15 cellular contexts compared by ENCODE assay signal in the genomic region with DNA sequence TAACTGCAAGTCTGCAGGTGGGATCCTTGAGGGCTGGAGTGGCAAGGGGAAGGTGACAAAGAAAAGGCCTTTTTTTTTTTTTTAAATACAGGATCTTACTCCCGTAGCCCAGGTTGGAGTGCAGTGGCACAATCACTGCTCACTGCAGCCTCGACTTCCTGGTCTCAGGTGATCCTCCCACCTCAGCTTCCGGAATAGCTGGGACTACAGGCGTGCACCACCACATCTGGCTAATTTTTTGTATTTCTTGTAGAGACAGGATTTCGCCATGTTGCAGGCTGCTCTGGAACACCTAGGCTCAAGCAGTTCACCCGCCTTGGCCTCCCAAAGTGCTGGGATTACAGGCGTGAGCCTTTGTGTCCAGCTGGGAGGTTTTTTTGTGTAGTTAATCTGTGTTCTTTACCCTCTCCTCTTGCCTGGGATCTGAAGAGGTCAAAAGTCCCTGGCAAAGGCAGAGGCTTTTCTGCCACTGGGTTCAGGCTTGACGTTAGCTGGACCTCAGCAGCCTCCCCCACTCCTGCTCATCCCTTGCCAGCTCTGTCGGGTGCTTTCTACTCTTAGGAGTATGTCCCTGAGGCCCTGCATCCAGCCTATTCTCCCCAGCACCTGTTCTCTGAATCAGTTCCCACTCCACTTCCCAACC. TPM values are rescaled to one million over a fixed set of nuclear protein-coding genes. Genes with fewer than 3 reads are reported as not detected.
DNase-seq lines count a peak whose midpoint lies in the region; ATAC-seq, FAIRE-seq and TF ChIP-seq lines count a peak whose summit lies in the region.
"Had no signal": no experiment of that assay in that cellular context is flagged by ENCODE, and none has a peak within 500 bp of the region (broad histone marks: within the 10 kb centered on the region; RNA-seq: fewer than 3 reads in every experiment).

No MANE protein-coding gene starts in this region.

- peak overlapping the region; percentile 69 to 99 (median 97) for H3K4me3 Mint-ChIP-seq in CD4-positive, alpha-beta memory T cell
- H3K4me3 Mint-ChIP-seq in naive thymus-derived CD4-positive, alpha-beta T cell, result peak overlapping the region; percentile 11 to 98 (median 94)
- no peak overlapping the region for H3K4me3 Mint-ChIP-seq in effector memory CD8-positive, alpha-beta T cell

- in situ Hi-C loops in GM12878 (cut with MboI), result no loop called here

- no peak for TF ChIP-seq CTCF in GM12878 (IDR thresholded peaks at IDR 0.05 in 2 of 3, conservative IDR thresholded peaks at IDR 0.05 in 1 of 3; ENCODE audit: control insufficient read depth in 2 of 3, extremely low read depth in 1 of 3, insufficient read depth in 1 of 3, low read depth in 3 of 3, low read length in 3 of 3)

- CTCF ChIA-PET in CD4-positive, alpha-beta memory T cell (lab: Charles Lee; ENCODE audit: partially characterized antibody), result interaction anchor here (0.8 to 10.0 kb wide), 7 partner anchors 10 to 211 kb away, joined by 3 to 106 read pairs (median 4); no protein-coding TSS in a partner anchor
- CTCF ChIA-PET in GM12878 (lab: Yijun Ruan, JAX), result interaction anchor here (0.7 to 6.7 kb wide), 4 partner anchors 30 to 75 kb away, joined by 3 to 67 read pairs (median 31); no protein-coding TSS in a partner anchor
- CTCF ChIA-PET in naive thymus-derived CD4-positive, alpha-beta T cell (lab: Charles Lee), result interaction anchor here (0.6 to 2.1 kb wide), 7 partner anchors 10 to 372 kb away, joined by 3 to 9 read pairs (median 4); no protein-coding TSS in a partner anchor

- peak overlapping the region; percentile 54 for H3K4me2 ChIP-seq in GM12878 (ENCODE audit: control insufficient read depth, insufficient read depth)

- intact Hi-C loops in CD4-positive, alpha-beta memory T cell (cut with micrococcal nuclease), result no loop called here
- intact Hi-C loops in GM12878 (cut with micrococcal nuclease; ENCODE audit: unreplicated experiment), result no loop called here
- intact Hi-C loops in naive thymus-derived CD4-positive, alpha-beta T cell (cut with micrococcal nuclease), result no loop called here

- no peaks in the 10 kb centered on the region for H3K27me3 ChIP-seq in CD4-positive, alpha-beta memory T cell (ENCODE audit: insufficient read depth, low read length)
- no peaks in the 10 kb centered on the region for H3K27me3 ChIP-seq in GM12878 (replicated peaks in 1 of 2; ENCODE audit: control insufficient read depth in 2 of 2, insufficient read depth in 2 of 2, low read length in 1 of 2)
- H3K27me3 ChIP-seq in naive thymus-derived CD4-positive, alpha-beta T cell (ENCODE audit: control insufficient read depth in 2 of 2, insufficient read depth in 2 of 2, low read length in 2 of 2), result no peaks in the 10 kb centered on the region
- H3K27me3 ChIP-seq: body of pancreas, suprapubic skin had no signal

- peak overlapping the region; percentile 86 to 96 (median 94) for H3K27ac Mint-ChIP-seq in CD4-positive, alpha-beta memory T cell
- peak overlapping the region; percentile 27 to 99 (median 95) for H3K27ac Mint-ChIP-seq in naive thymus-derived CD4-positive, alpha-beta T cell
- H3K27ac Mint-ChIP-seq in effector memory CD8-positive, alpha-beta T cell, result peak overlapping the region in 1 of 2 donors; percentile 79

- RAD21 ChIA-PET in GM12878 (lab: Charles Lee; ENCODE audit: unreplicated experiment), result interaction anchor here (1.0 to 8.3 kb wide), 8 partner anchors 8 to 137 kb away, joined by 3 to 80 read pairs (median 24); no protein-coding TSS in a partner anchor

- H3K4me1 ChIP-seq in CD4-positive, alpha-beta memory T cell (ENCODE audit: insufficient read depth, low read length), result peaks cover 80% of the 10 kb centered on the region
- H3K4me1 ChIP-seq in GM12878 (ENCODE audit: control insufficient read depth, insufficient read depth, low read length), result peaks cover 66% of the 10 kb centered on the region
- peaks cover 15 to 59% of the 10 kb centered on the region in 2 donors for H3K4me1 ChIP-seq in naive thymus-derived CD4-positive, alpha-beta T cell (ENCODE audit: control insufficient read depth in 2 of 2, insufficient read depth in 2 of 2, low read length in 2 of 2)

- POLR2A ChIA-PET in CD4-positive, alpha-beta memory T cell (lab: Charles Lee; ENCODE audit: partially characterized antibody), result interaction anchor here (0.6 to 11.9 kb wide), 9 partner anchors 13 to 145 kb away, joined by 3 to 324 read pairs (median 76); a partner anchor contains a TSS
- POLR2A ChIA-PET in GM12878 (lab: Charles Lee), result interaction anchor here (0.7 to 1.6 kb wide), 9 partner anchors 10 to 60 kb away, joined by 3 to 11 read pairs (median 5); no protein-coding TSS in a partner anchor
- POLR2A ChIA-PET in naive thymus-derived CD4-positive, alpha-beta T cell (lab: Charles Lee), result interaction anchor here (0.6 to 8.8 kb wide), 8 partner anchors 8 to 148 kb away, joined by 3 to 159 read pairs (median 4); no protein-coding TSS in a partner anchor

- ATAC-seq in GM12878, result no peak
- ATAC-seq in naive thymus-derived CD4-positive, alpha-beta T cell, result no peak
- ATAC-seq in GM21825 (IDR thresholded peaks at IDR 0.05; ENCODE audit: unreplicated experiment), result no peak
- no peak for ATAC-seq in GM18511 (IDR thresholded peaks at IDR 0.05; ENCODE audit: unreplicated experiment)
- no peak for ATAC-seq in effector memory CD8-positive, alpha-beta T cell (replicated peaks)
- ATAC-seq: body of pancreas had no signal

- 70% methylated on average over 9 of the region's 9 CpGs for WGBS in GM12878 (ENCODE audit: insufficient coverage, insufficient replicate concordance, low lambda C conversion rate, missing lambda C conversion rate)

- H3K79me2 ChIP-seq in GM12878 (ENCODE audit: control insufficient read depth, insufficient read depth, low read length), result peaks cover 20% of the 10 kb centered on the region

- SMC1A ChIA-PET in GM12878 (lab: Charles Lee; ENCODE audit: uncharacterized antibody, unreplicated experiment), result interaction anchor here (0.6 to 8.0 kb wide), 11 partner anchors 9 to 71 kb away, joined by 3 to 89 read pairs (median 5); no protein-coding TSS in a partner anchor

- H3K27ac ChIP-seq in CD4-positive, alpha-beta memory T cell (ENCODE audit: low read depth, low read length), result peak overlapping the region; percentile 68
- peak overlapping the region; percentile 31 for H3K27ac ChIP-seq in GM12878 (ENCODE audit: control insufficient read depth, insufficient read depth)
- peak overlapping the region; percentile 75 for H3K27ac ChIP-seq in naive thymus-derived CD4-positive, alpha-beta T cell (ENCODE audit: low read depth, low read length)
- H3K27ac ChIP-seq: body of pancreas, suprapubic skin had no signal

- peaks cover 42 to 92% (median 65%) of the 10 kb centered on the region in 4 donors for H3K4me1 Mint-ChIP-seq in CD4-positive, alpha-beta memory T cell
- peaks cover 50 to 77% (median 62%) of the 10 kb centered on the region in 7 donors for H3K4me1 Mint-ChIP-seq in naive thymus-derived CD4-positive, alpha-beta T cell
- peaks cover 26 to 30% of the 10 kb centered on the region in 2 donors for H3K4me1 Mint-ChIP-seq in effector memory CD8-positive, alpha-beta T cell (ENCODE audit: low read depth in 2 of 2)

- H2AFZ ChIP-seq in GM12878 (ENCODE audit: control insufficient read depth, low read depth, low read length), result no peak overlapping the region

- TF ChIP-seq POLR2A in GM12878 (IDR thresholded peaks at IDR 0.05; ENCODE audit: low read depth, low read length), result no peak

- no peaks in the 10 kb centered on the region for H3K36me3 ChIP-seq in CD4-positive, alpha-beta memory T cell (ENCODE audit: insufficient read depth, low read length)
- H3K36me3 ChIP-seq in GM12878 (ENCODE audit: control insufficient read depth in 2 of 2, insufficient read depth in 2 of 2, low read length in 1 of 2), result no peaks in the 10 kb centered on the region
- peaks cover 0 to 19% (median 6%) of the 10 kb centered on the region in 3 experiments for H3K36me3 ChIP-seq in naive thymus-derived CD4-positive, alpha-beta T cell (ENCODE audit: control insufficient read depth in 2 of 3, insufficient read depth in 3 of 3, low read length in 3 of 3)
- H3K36me3 ChIP-seq: suprapubic skin had no signal

- DNase-seq in AG20443 (ENCODE audit: low spot score) (peak; percentile 4), GM12878 (ENCODE audit: low read depth, low spot score) (no peak), retina (no peak)
- DNase-seq in CD4-positive, alpha-beta memory T cell, result peak; percentile 37 to 70 (median 46)
- DNase-seq in naive thymus-derived CD4-positive, alpha-beta T cell, result peak in 2 of 9 donors; percentile 22 to 29
- DNase-seq in effector memory CD8-positive, alpha-beta T cell, result no peak
- DNase-seq: activated CD4-positive, CD25-positive, alpha-beta regulatory T cell treated with anti-CD3 and anti-CD28 coated beads, Interleukin-2, amount 50 U/mL, for 72 hours; body of pancreas; dermis blood vessel endothelial cell; hypothalamus; NCI-H1092; NCI-H748 treated with DMSO at 0.1 percent for 48 hours had no signal

- peak overlapping the region; percentile 3 to 17 for H3K4me3 ChIP-seq in CD4-positive, alpha-beta memory T cell (ENCODE audit: low read length in 2 of 2)
- no peak overlapping the region for H3K4me3 ChIP-seq in GM12878
- H3K4me3 ChIP-seq in naive thymus-derived CD4-positive, alpha-beta T cell (ENCODE audit: low read length), result peak overlapping the region; percentile 11
- H3K4me3 ChIP-seq: body of pancreas, suprapubic skin had no signal

- no peak overlapping the region for H3K9ac ChIP-seq in GM12878 (ENCODE audit: control insufficient read depth, insufficient read depth, low read length)

- no peak for FAIRE-seq in GM12878 (lab: Jason Lieb, UNC)

- H3K36me3 Mint-ChIP-seq in CD4-positive, alpha-beta memory T cell, result peaks cover 14 to 35% of the 10 kb centered on the region in 2 donors
- peaks cover 4 to 23% (median 4%) of the 10 kb centered on the region in 5 donors for H3K36me3 Mint-ChIP-seq in naive thymus-derived CD4-positive, alpha-beta T cell
- peaks cover 6% of the 10 kb centered on the region for H3K36me3 Mint-ChIP-seq in effector memory CD8-positive, alpha-beta T cell (ENCODE audit: insufficient read depth)

- no peaks in the 10 kb centered on the region for H3K9me3 Mint-ChIP-seq in CD4-positive, alpha-beta memory T cell
- no peaks in the 10 kb centered on the region for H3K9me3 Mint-ChIP-seq in naive thymus-derived CD4-positive, alpha-beta T cell
- no peaks in the 10 kb centered on the region for H3K9me3 Mint-ChIP-seq in effector memory CD8-positive, alpha-beta T cell

- TF ChIP-seq EP300 in GM12878 (IDR thresholded peaks at IDR 0.05; ENCODE audit: borderline replicate concordance in 1 of 2, control insufficient read depth in 1 of 2, low read depth in 2 of 2, low read length in 2 of 2), result no peak

- no peaks in the 10 kb centered on the region for H3K9me3 ChIP-seq in CD4-positive, alpha-beta memory T cell (ENCODE audit: control insufficient read depth in 1 of 2, low read length in 2 of 2)
- H3K9me3 ChIP-seq in GM12878 (replicated peaks; ENCODE audit: control insufficient read depth, insufficient read depth, low read length), result no peaks in the 10 kb centered on the region
- no peaks in the 10 kb centered on the region for H3K9me3 ChIP-seq in naive thymus-derived CD4-positive, alpha-beta T cell (ENCODE audit: control insufficient read depth in 2 of 3, low read length in 3 of 3)
- H3K9me3 ChIP-seq: body of pancreas, suprapubic skin had no signal

- BruUV-seq in GM12878 (replicated peaks; lab: Mats Ljungman, UMichigan), result no TSS peak

- no peaks in the 10 kb centered on the region for H4K20me1 ChIP-seq in GM12878 (ENCODE audit: control insufficient read depth, insufficient read depth)

- no peaks in the 10 kb centered on the region for H3K27me3 Mint-ChIP-seq in CD4-positive, alpha-beta memory T cell
- peaks cover 0 to 4% (median 0%) of the 10 kb centered on the region in 5 donors for H3K27me3 Mint-ChIP-seq in naive thymus-derived CD4-positive, alpha-beta T cell
- H3K27me3 Mint-ChIP-seq in effector memory CD8-positive, alpha-beta T cell, result no peaks in the 10 kb centered on the region

- TF ChIP-seq RAD21 in GM12878 (IDR thresholded peaks at IDR 0.05; ENCODE audit: insufficient read depth, low read depth, low read length), result no peak

RNA-seq across cellular contexts. Expression of a gene that starts 5.2 kb away (rescaled TPM):
- total RNA-seq in CD4-positive, alpha-beta memory T cell, result 100 to 1,000 TPM; 101 to 106 TPM
- polyA plus RNA-seq in CD4-positive, alpha-beta memory T cell, result 10 to 100 TPM; 54.6 to 73.0 TPM
- 50.9 and 61.1 TPM in 2 replicates for total RNA-seq in GM12878 (2013; cell fraction: nucleolus; rRNA removed)
- total RNA-seq in GM12878 (2014; rRNA removed) (29.3 and 31.9 TPM in 2 replicates), GM12878 (2014; rRNA removed; fragmentation: Illumina TruSeq; extraction: Trizol) (17.4 and 18.2 TPM in 2 replicates), GM12878 (2021) (37.7 and 43.4 TPM in 2 replicates)
- 3.2 TPM for polyA plus RNA-seq in GM12878 (2011; ENCODE audit: low read depth)
- polyA plus RNA-seq in GM12878 (2011; rRNA removed) (4.0 and 6.1 TPM in 2 replicates), GM12878 (2014; fragmentation: Illumina TruSeq; extraction: Trizol) (21.7 and 23.9 TPM in 2 replicates), GM12878 (2014; fragmentation: Nextera tagmentation; extraction: Ambion mirVana) (1 to 10 TPM; 1.9 to 3.9 TPM), GM12878 (2014; rRNA removed) (34.0 and 45.3 TPM in 2 replicates), GM12878 (2016; fragmentation: Nextera tagmentation; extraction: Ambion mirVana) (10 to 100 TPM; 16.5 to 16.8 TPM)
- polyA plus RNA-seq in GM12878 (2011; cell fraction: cytosol; rRNA removed), result 10.7 and 11.6 TPM in 2 replicates
- polyA plus RNA-seq in GM12878 (2011; cell fraction: nucleus; rRNA removed), result 4.5 and 6.2 TPM in 2 replicates
- 2.8 and 4.3 TPM in 2 replicates for polyA plus RNA-seq in GM12878 (2012)
- polyA minus RNA-seq in GM12878 (2011; rRNA and poly(A)+ RNA removed), result 10.0 and 12.5 TPM in 2 replicates
- polyA minus RNA-seq in GM12878 (2011; cell fraction: cytosol; rRNA and poly(A)+ RNA removed), result 5.1 and 6.0 TPM in 2 replicates
- polyA minus RNA-seq in GM12878 (2011; cell fraction: nucleus; rRNA and poly(A)+ RNA removed), result 5.5 and 8.9 TPM in 2 replicates
- total RNA-seq in naive thymus-derived CD4-positive, alpha-beta T cell, result 10 to 100 TPM in 4 of 5 experiments, 1 to 10 TPM in 1; 5.2 to 91.6 (median 85.6) TPM
- polyA plus RNA-seq in naive thymus-derived CD4-positive, alpha-beta T cell, result 10 to 100 TPM; 55.1 to 66.3 TPM

Comparison
In these comparisons a context has a peak if more than half of its experiments do, and no peak if none do; other contexts are left out.
1. DNase-seq: peak in AG20443 (single experiment) and CD4-positive, alpha-beta memory T cell (5 of 5); none in GM12878 (single experiment), retina (single experiment) and effector memory CD8-positive, alpha-beta T cell (0 of 3).
2. H3K4me3 Mint-ChIP-seq: peak in CD4-positive, alpha-beta memory T cell (8 of 8) and naive thymus-derived CD4-positive, alpha-beta T cell (10 of 10); none in effector memory CD8-positive, alpha-beta T cell (0 of 2).
3. Peak in every context shown above with its lines, with median percentiles within 50 percentile points of each other: H3K27ac ChIP-seq.